In genomic region chr6:166383817-166384363, GRCh38 we compare ENCODE assay signal across 8 cellular contexts. TPM values are rescaled to one million over a fixed set of nuclear protein-coding genes. Genes with fewer than 3 reads are reported as not detected.
DNase-seq lines count a peak whose midpoint lies in the region; ATAC-seq and TF ChIP-seq lines count a peak whose summit lies in the region.
"Not testable (repeated sequence)": the region's sequence is repeated elsewhere in the genome, so short reads cannot be mapped to it uniquely, and the experiment has no call there.

No MANE protein-coding gene starts in this region.

- H3K36me3 Mint-ChIP-seq in Caco-2 (ENCODE audit: insufficient read depth, unreplicated experiment); activated CD8-positive, alpha-beta memory T cell treated with anti-CD3 and anti-CD28 coated beads, Interleukin-2, amount 10 ng/mL, durations not matched to agents 7 days and 5 days; central memory CD8-positive, alpha-beta T cell (ENCODE audit: insufficient read depth); neural progenitor cell; stimulated activated naive CD8-positive, alpha-beta T cell treated with anti-CD3 and anti-CD28 coated beads, Interleukin-15, Interleukin-2, amounts not matched to agents 100 ng/mL and 50 ng/mL, for 24 hours (ENCODE audit: low read depth): not testable (repeated sequence)

- peaks cover 11% of the 10 kb centered on the region for H3F3A ChIP-seq in neural progenitor cell (ENCODE audit: low read depth)

- H3K27ac ChIP-seq in right cardiac atrium (ENCODE audit: low read length) (peak overlapping the region; percentile 90), neural progenitor cell (peak overlapping the region; percentile 50)

- CTCF ChIA-PET in Caco-2 (lab: Charles Lee), result not testable (repeated sequence)
- CTCF ChIA-PET in activated CD8-positive, alpha-beta memory T cell treated with anti-CD3 and anti-CD28 coated beads, Interleukin-2, amount 10 ng/mL, durations not matched to agents 7 days and 5 days (lab: Charles Lee), result interaction anchor here (0.9 to 2.7 kb wide), 6 partner anchors 10 to 160 kb away, joined by 3 to 13 read pairs (median 3); partner anchors contain the start of gene SFT2D1

- BruUV-seq in Caco-2 (replicated peaks; lab: Mats Ljungman, UMichigan), result TSS peak; percentile 58

- not testable (repeated sequence) for H3K27me3 ChIP-seq in Caco-2 (replicated peaks; ENCODE audit: control insufficient read depth, insufficient read depth, low read length); right cardiac atrium (ENCODE audit: control insufficient read depth, insufficient read depth)
- H3K27me3 ChIP-seq in neural progenitor cell, result peaks cover 12% of the 10 kb centered on the region

- not testable (repeated sequence) for H3K36me3 ChIP-seq in Caco-2 (ENCODE audit: control insufficient read depth, insufficient read depth, low read length); neural progenitor cell

- peak overlapping the region; percentile 34 for H3K9ac ChIP-seq in neural progenitor cell

- DNase-seq in Caco-2 (peak; percentile 56 to 57), NOMO-1 treated with DMSO at 0.1 percent for 48 hours (lab: John Stamatoyannopoulos, UW; ENCODE audit: unreplicated experiment) (peak; percentile 76), right cardiac atrium (peak in 2 of 3 donors; percentile 47 to 71)
- peak; percentile 56 for DNase-seq in activated CD8-positive, alpha-beta memory T cell treated with anti-CD3 and anti-CD28 coated beads, Interleukin-2, amount 10 ng/mL, durations not matched to agents 7 days and 5 days
- not testable (repeated sequence) for DNase-seq in central memory CD8-positive, alpha-beta T cell (ENCODE audit: low spot score in 2 of 2); neural progenitor cell (ENCODE audit: low spot score)

- peak overlapping the region; percentile 83 for H2AFZ ChIP-seq in neural progenitor cell (replicated peaks)

- H3K4me3 ChIP-seq in Caco-2 (ENCODE audit: low read depth, low read length), result peak overlapping the region; percentile 86
- peak overlapping the region; percentile 68 for H3K4me3 ChIP-seq in right cardiac atrium (ENCODE audit: low read length)
- peak overlapping the region; percentile 72 for H3K4me3 ChIP-seq in neural progenitor cell

- not testable (repeated sequence) for H3K9me3 Mint-ChIP-seq in Caco-2 (ENCODE audit: unreplicated experiment); activated CD8-positive, alpha-beta memory T cell treated with anti-CD3 and anti-CD28 coated beads, Interleukin-2, amount 10 ng/mL, durations not matched to agents 7 days and 5 days (ENCODE audit: low read depth); central memory CD8-positive, alpha-beta T cell; neural progenitor cell; stimulated activated naive CD8-positive, alpha-beta T cell treated with anti-CD3 and anti-CD28 coated beads, Interleukin-15, Interleukin-2, amounts not matched to agents 100 ng/mL and 50 ng/mL, for 24 hours

- H3K27ac Mint-ChIP-seq in Caco-2 (ENCODE audit: unreplicated experiment), result peak overlapping the region; percentile 87
- peak overlapping the region; percentile 74 for H3K27ac Mint-ChIP-seq in activated CD8-positive, alpha-beta memory T cell treated with anti-CD3 and anti-CD28 coated beads, Interleukin-2, amount 10 ng/mL, durations not matched to agents 7 days and 5 days
- H3K27ac Mint-ChIP-seq in central memory CD8-positive, alpha-beta T cell (ENCODE audit: low read depth), result peak overlapping the region; percentile 69
- not testable (repeated sequence) for H3K27ac Mint-ChIP-seq in neural progenitor cell
- peak overlapping the region; percentile 70 for H3K27ac Mint-ChIP-seq in stimulated activated naive CD8-positive, alpha-beta T cell treated with anti-CD3 and anti-CD28 coated beads, Interleukin-15, Interleukin-2, amounts not matched to agents 100 ng/mL and 50 ng/mL, for 24 hours

- not testable (repeated sequence) for H3K9me3 ChIP-seq in Caco-2; right cardiac atrium (ENCODE audit: control insufficient read depth, low read length); neural progenitor cell (ENCODE audit: low read depth)

- POLR2A ChIA-PET in Caco-2 (lab: Charles Lee), result not testable (repeated sequence)

- not testable (repeated sequence) for H4K20me1 ChIP-seq in neural progenitor cell (ENCODE audit: low read depth)

- peaks cover 28% of the 10 kb centered on the region for H3K4me1 ChIP-seq in Caco-2
- H3K4me1 ChIP-seq in right cardiac atrium (ENCODE audit: control insufficient read depth, insufficient read depth, low read length); neural progenitor cell: not testable (repeated sequence)

- intact Hi-C loops in Caco-2 (cut with micrococcal nuclease; ENCODE audit: unreplicated experiment) (loop anchor here (1.0 to 10.0 kb wide), 6 partner anchors 16 to 611 kb away; partner anchors contain the start of genes CEP43, PRR18 and RPS6KA2), right cardiac atrium (cut with DNase I) (loop anchor here in 2 of 4 donors (2.0 to 5.0 kb wide), 2 partner anchors 41 to 42 kb away; partner anchors contain the start of gene SFT2D1 (in 2 of the 2))

- H3K4me1 Mint-ChIP-seq in Caco-2 (ENCODE audit: low read depth, unreplicated experiment) (peaks cover 14% of the 10 kb centered on the region), neural progenitor cell (peaks cover 10% of the 10 kb centered on the region)
- H3K4me1 Mint-ChIP-seq in activated CD8-positive, alpha-beta memory T cell treated with anti-CD3 and anti-CD28 coated beads, Interleukin-2, amount 10 ng/mL, durations not matched to agents 7 days and 5 days, result peaks cover 15% of the 10 kb centered on the region
- peaks cover 13% of the 10 kb centered on the region for H3K4me1 Mint-ChIP-seq in central memory CD8-positive, alpha-beta T cell
- H3K4me1 Mint-ChIP-seq in stimulated activated naive CD8-positive, alpha-beta T cell treated with anti-CD3 and anti-CD28 coated beads, Interleukin-15, Interleukin-2, amounts not matched to agents 100 ng/mL and 50 ng/mL, for 24 hours (ENCODE audit: low read depth), result peaks cover 17% of the 10 kb centered on the region

- TF ChIP-seq CTCF in Caco-2 (IDR thresholded peaks at IDR 0.05; ENCODE audit: insufficient read depth in 1 of 2, low read depth in 1 of 2, low read length in 1 of 2, severe bottlenecking in 1 of 2, unreplicated experiment in 1 of 2) (peak in 1 of 2 experiments; percentile 19), neural progenitor cell (IDR thresholded peaks at IDR 0.05) (peak; percentile 35)

- not testable (repeated sequence) for H3K79me2 ChIP-seq in neural progenitor cell (ENCODE audit: low read depth)

- H3K4me2 ChIP-seq in neural progenitor cell, result peak overlapping the region; percentile 91

- not testable (repeated sequence) for H3K27me3 Mint-ChIP-seq in Caco-2 (ENCODE audit: insufficient read depth, unreplicated experiment); activated CD8-positive, alpha-beta memory T cell treated with anti-CD3 and anti-CD28 coated beads, Interleukin-2, amount 10 ng/mL, durations not matched to agents 7 days and 5 days; central memory CD8-positive, alpha-beta T cell; neural progenitor cell (ENCODE audit: insufficient read depth, low read depth); stimulated activated naive CD8-positive, alpha-beta T cell treated with anti-CD3 and anti-CD28 coated beads, Interleukin-15, Interleukin-2, amounts not matched to agents 100 ng/mL and 50 ng/mL, for 24 hours

- WGBS in right cardiac atrium, result 18% methylated on average over 20 of the region's 20 CpGs

- peak; percentile 1 for ATAC-seq in HG02610 (IDR thresholded peaks at IDR 0.05; ENCODE audit: unreplicated experiment)
- ATAC-seq in activated CD8-positive, alpha-beta memory T cell treated with anti-CD3 and anti-CD28 coated beads, Interleukin-2, amount 10 ng/mL, durations not matched to agents 7 days and 5 days; right cardiac atrium: not testable (repeated sequence)
- peak; percentile 1 for ATAC-seq in central memory CD8-positive, alpha-beta T cell (replicated peaks; ENCODE audit: extremely low read depth, poor library complexity, severe bottlenecking)

- peak overlapping the region; percentile 82 for H3K4me3 Mint-ChIP-seq in Caco-2 (ENCODE audit: unreplicated experiment)
- H3K4me3 Mint-ChIP-seq in activated CD8-positive, alpha-beta memory T cell treated with anti-CD3 and anti-CD28 coated beads, Interleukin-2, amount 10 ng/mL, durations not matched to agents 7 days and 5 days, result peak overlapping the region; percentile 79
- peak overlapping the region; percentile 86 for H3K4me3 Mint-ChIP-seq in central memory CD8-positive, alpha-beta T cell
- peak overlapping the region; percentile 91 for H3K4me3 Mint-ChIP-seq in neural progenitor cell
- peak overlapping the region; percentile 88 for H3K4me3 Mint-ChIP-seq in stimulated activated naive CD8-positive, alpha-beta T cell treated with anti-CD3 and anti-CD28 coated beads, Interleukin-15, Interleukin-2, amounts not matched to agents 100 ng/mL and 50 ng/mL, for 24 hours

RNA-seq across cellular contexts. Expression of gene MPC1, which starts 1.1 kb away (rescaled TPM):
- total RNA-seq in Caco-2 (2022), result 19.7 and 20.4 TPM in 2 replicates
- total RNA-seq in activated CD8-positive, alpha-beta memory T cell treated with anti-CD3 and anti-CD28 coated beads, Interleukin-2, amount 10 ng/mL, durations not matched to agents 7 days and 5 days, result 10 to 100 TPM; 29.4 to 37.4 TPM
- 100 to 1,000 TPM; 275 to 395 (median 317) TPM for total RNA-seq in right cardiac atrium
- polyA plus RNA-seq in right cardiac atrium, result 760 TPM
- 9.4 and 13.2 TPM in 2 replicates for total RNA-seq in neural progenitor cell (ENCODE audit: low replicate concordance)

RNA-seq across cellular contexts. Expression of gene SFT2D1, which starts 41.5 kb away (rescaled TPM):
- 44.3 and 48.1 TPM in 2 replicates for total RNA-seq in Caco-2 (2022)
- 10 to 100 TPM; 35.6 to 40.0 TPM for total RNA-seq in activated CD8-positive, alpha-beta memory T cell treated with anti-CD3 and anti-CD28 coated beads, Interleukin-2, amount 10 ng/mL, durations not matched to agents 7 days and 5 days
- 10 to 100 TPM; 23.6 to 25.2 (median 24.3) TPM for total RNA-seq in right cardiac atrium
- 45.8 TPM for polyA plus RNA-seq in right cardiac atrium
- 38.1 and 48.9 TPM in 2 replicates for total RNA-seq in neural progenitor cell (ENCODE audit: low replicate concordance)

Comparison
In these comparisons a context has a peak if more than half of its experiments do, and no peak if none do; other contexts are left out.
1. RNA of gene MPC1, which starts 1.1 kb away (total RNA-seq): 275 to 395 TPM in right cardiac atrium; 29.4 to 37.4 TPM in activated CD8-positive, alpha-beta memory T cell treated with anti-CD3 and anti-CD28 coated beads, Interleukin-2, amount 10 ng/mL, durations not matched to agents 7 days and 5 days, 19.7 to 20.4 TPM in Caco-2 and 9.4 to 13.2 TPM in neural progenitor cell; every median in the first group is over 4 times any median in the second.
2. Peak in every context shown above with its lines, with median percentiles within 50 percentile points of each other: H3K4me3 ChIP-seq and H3K4me3 Mint-ChIP-seq.